8 cellular contexts compared by ENCODE assay signal in genomic region chr1:3621151-3621671, GRCh38. TPM values are rescaled to one million over a fixed set of nuclear protein-coding genes. Genes with fewer than 3 reads are reported as not detected.
DNase-seq lines count a peak whose midpoint lies in the region; FAIRE-seq and TF ChIP-seq lines count a peak whose summit lies in the region.
"Not testable (repeated sequence)": the region's sequence is repeated elsewhere in the genome, so short reads cannot be mapped to it uniquely, and the experiment has no call there.

No MANE protein-coding gene starts in this region.

- peak; percentile 35 for TF ChIP-seq CTCF in DOHH2 (IDR thresholded peaks at IDR 0.05; ENCODE audit: low read depth, low read length, poor library complexity, severe bottlenecking)
- TF ChIP-seq CTCF in PC-9 (conservative IDR thresholded peaks at IDR 0.05) = peak; percentile 79
- TF ChIP-seq CTCF in endothelial cell of umbilical vein (IDR thresholded peaks at IDR 0.05; ENCODE audit: extremely low read depth in 1 of 2, insufficient read depth in 1 of 2, low read depth in 1 of 2, low read length in 2 of 2) = peak; percentile 51 to 53
- peak; percentile 18 to 78 (median 60) for TF ChIP-seq CTCF in prostate gland (IDR thresholded peaks at IDR 0.05)

- peak; percentile 41 for FAIRE-seq in A204.1 (lab: Jason Lieb, UNC)
- not testable (repeated sequence) for FAIRE-seq in endothelial cell of umbilical vein (lab: Jason Lieb, UNC)

- H2AFZ ChIP-seq in PC-9; endothelial cell of umbilical vein (ENCODE audit: low read depth, low read length): not testable (repeated sequence)

- 9% methylated on average over 15 of the region's 15 CpGs for WGBS in prostate gland

- H3K36me3 ChIP-seq in DOHH2 (ENCODE audit: control insufficient read depth, low read length); PC-9 (ENCODE audit: low read depth); endothelial cell of umbilical vein (ENCODE audit: control insufficient read depth in 2 of 2, extremely low read depth in 1 of 2, insufficient read depth in 2 of 2, low read length in 2 of 2); prostate gland: not testable (repeated sequence)

- H3K4me1 ChIP-seq in DOHH2 (ENCODE audit: control insufficient read depth, low read length) = peaks cover 16% of the 10 kb centered on the region
- H3K4me1 ChIP-seq in PC-9 (replicated peaks; ENCODE audit: insufficient read depth) = peaks cover 22% of the 10 kb centered on the region
- H3K4me1 ChIP-seq in endothelial cell of umbilical vein (ENCODE audit: control insufficient read depth, extremely low read depth, insufficient read depth, low read length) = peaks cover 18% of the 10 kb centered on the region
- peaks cover 15% of the 10 kb centered on the region for H3K4me1 ChIP-seq in prostate gland (replicated peaks)

- intact Hi-C loops in PC-9 (cut with micrococcal nuclease; ENCODE audit: unreplicated experiment) = not testable (repeated sequence)
- intact Hi-C loops in endothelial cell of umbilical vein (cut with micrococcal nuclease) = loop anchor here (1.0 to 10.0 kb wide), 2 partner anchors 103 to 1216 kb away; no protein-coding TSS in a partner anchor
- intact Hi-C loops in prostate gland (cut with DNase I) = loop anchor here (2.0 kb wide), 1 partner anchor 168 kb away; no protein-coding TSS in a partner anchor

- not testable (repeated sequence) for H3K9ac ChIP-seq in endothelial cell of umbilical vein (replicated peaks; ENCODE audit: extremely low read depth, insufficient read depth, low read length)

- CTCF ChIA-PET in PC-9 (lab: Charles Lee) = interaction anchor here (1.3 kb wide), 1 partner anchor 168 kb away, joined by 10 read pairs; no protein-coding TSS in a partner anchor
- CTCF ChIA-PET in endothelial cell of umbilical vein (lab: Charles Lee) = interaction anchor here (0.8 to 7.0 kb wide), 8 partner anchors 7 to 167 kb away, joined by 3 to 196 read pairs (median 80); partner anchors contain the start of gene ARHGEF16

- H3K27me3 ChIP-seq in DOHH2 (ENCODE audit: control insufficient read depth, low read length); PC-9 (ENCODE audit: insufficient read depth, low read depth); endothelial cell of umbilical vein (ENCODE audit: control insufficient read depth in 2 of 2, insufficient read depth in 2 of 2, low read length in 2 of 2); prostate gland (replicated peaks; ENCODE audit: insufficient read depth): not testable (repeated sequence)

- not testable (repeated sequence) for H3F3A ChIP-seq in DOHH2 (ENCODE audit: control insufficient read depth, insufficient read depth); PC-9 (ENCODE audit: insufficient read depth, low read depth)

- not testable (repeated sequence) for H3K9me1 ChIP-seq in endothelial cell of umbilical vein (replicated peaks; ENCODE audit: control insufficient read depth, extremely low read depth, insufficient read depth, low read length)

- not testable (repeated sequence) for H3K27ac ChIP-seq in DOHH2 (ENCODE audit: low read depth, low read length); PC-9; endothelial cell of umbilical vein (ENCODE audit: insufficient read depth, low read depth, low read length); prostate gland

- not testable (repeated sequence) for H3K4me3 ChIP-seq in DOHH2 (ENCODE audit: low read length); PC-9; endothelial cell of umbilical vein (replicated peaks in 1 of 3; ENCODE audit: insufficient read depth in 1 of 3, low read depth in 1 of 3, low read length in 3 of 3); prostate gland

- not testable (repeated sequence) for H3K9me3 ChIP-seq in DOHH2 (ENCODE audit: control insufficient read depth, insufficient read depth, low read length); PC-9 (ENCODE audit: insufficient read depth, low read depth); endothelial cell of umbilical vein (replicated peaks; ENCODE audit: control insufficient read depth, insufficient read depth, low read length); prostate gland

- not testable (repeated sequence) for BruUV-seq in PC-9 (replicated peaks; lab: Mats Ljungman, UMichigan); endothelial cell of umbilical vein (replicated peaks; lab: Mats Ljungman, UMichigan)

- not testable (repeated sequence) for H3K4me2 ChIP-seq in DOHH2 (ENCODE audit: low read length); PC-9; endothelial cell of umbilical vein (ENCODE audit: insufficient read depth, low read length)

- H4K20me1 ChIP-seq in DOHH2 (ENCODE audit: control insufficient read depth, insufficient read depth, low read depth, low read length); PC-9 (ENCODE audit: insufficient read depth); endothelial cell of umbilical vein (replicated peaks; ENCODE audit: control insufficient read depth, extremely low read depth, insufficient read depth, low read length): not testable (repeated sequence)

- POLR2A ChIA-PET in PC-9 (lab: Charles Lee; ENCODE audit: unreplicated experiment) = interaction anchor here (0.6 kb wide), 2 partner anchors 73 to 331 kb away, joined by 3 read pairs; no protein-coding TSS in a partner anchor
- POLR2A ChIA-PET in endothelial cell of umbilical vein (lab: Charles Lee) = not testable (repeated sequence)

- not testable (repeated sequence) for H3K9me2 ChIP-seq in DOHH2 (replicated peaks; ENCODE audit: control insufficient read depth, low read length); PC-9 (ENCODE audit: insufficient read depth)

- DNase-seq in LHCN-M2 (ENCODE audit: low read depth) = peak; percentile 8
- not testable (repeated sequence) for DNase-seq in PC-9
- DNase-seq in activated naive CD4-positive, alpha-beta T cell treated with Interleukin-2 at 50 U/mL for 16 hours = peak; percentile 21
- DNase-seq in endothelial cell of umbilical vein (ENCODE audit: low read depth, low spot score) = peak; percentile 17
- DNase-seq in kidney glomerular epithelial cell (lab: John Stamatoyannopoulos, UW) = peak; percentile 30
- peak; percentile 27 for DNase-seq in prostate gland (ENCODE audit: low spot score)

- not testable (repeated sequence) for H3K79me2 ChIP-seq in DOHH2 (ENCODE audit: control insufficient read depth, low read length); endothelial cell of umbilical vein (ENCODE audit: control insufficient read depth, insufficient read depth, low read length)
- peaks cover 12% of the 10 kb centered on the region for H3K79me2 ChIP-seq in PC-9 (ENCODE audit: low read depth)

- TF ChIP-seq POLR2A in endothelial cell of umbilical vein (IDR thresholded peaks at IDR 0.05; ENCODE audit: low read depth, low read length); prostate gland (IDR thresholded peaks at IDR 0.05): not testable (repeated sequence)

- dilution Hi-C loops in endothelial cell of umbilical vein (cut with MboI; ENCODE audit: extremely low pct_ligation_motif_present, low sequenced_read_pairs) = not testable (repeated sequence)

RNA-seq across cellular contexts. Expression of gene TPRG1L, which starts 3.6 kb away (rescaled TPM):
- total RNA-seq in LHCN-M2 (2014; rRNA removed) (12.4 and 19.6 TPM in 2 replicates), PC-9 (2021) (41.4 and 44.9 TPM in 2 replicates), endothelial cell of umbilical vein (46.2 and 53.8 TPM in 2 replicates), prostate gland (10 to 100 TPM; 26.4 to 35.0 TPM)
- polyA plus RNA-seq in LHCN-M2 (2012) = 45.1 TPM
- 50.5 and 52.3 TPM in 2 replicates for polyA plus RNA-seq in endothelial cell of umbilical vein
- polyA plus RNA-seq in endothelial cell of umbilical vein (2011; cell fraction: cytosol; rRNA removed) = 48.1 and 48.2 TPM in 2 replicates
- polyA plus RNA-seq in endothelial cell of umbilical vein (2011; cell fraction: nucleus; rRNA removed) = 19.1 and 20.9 TPM in 2 replicates
- polyA plus RNA-seq in endothelial cell of umbilical vein (2012) = 45.0 and 53.8 TPM in 2 replicates
- polyA minus RNA-seq in endothelial cell of umbilical vein = 43.9 and 44.1 TPM in 2 replicates
- polyA minus RNA-seq in endothelial cell of umbilical vein (2011; cell fraction: cytosol; rRNA and poly(A)+ RNA removed) = 18.9 TPM
- 7.4 and 9.6 TPM in 2 replicates for polyA minus RNA-seq in endothelial cell of umbilical vein (2011; cell fraction: nucleus; rRNA and poly(A)+ RNA removed)

RNA-seq across cellular contexts. Expression of gene MEGF6, which starts 9.9 kb away (rescaled TPM):
- 0.11 and 0.26 TPM in 2 replicates for total RNA-seq in LHCN-M2 (2014; rRNA removed)
- polyA plus RNA-seq in LHCN-M2 (2012) = 4.6 TPM
- total RNA-seq in PC-9 (2021) = 65.3 and 77.6 TPM in 2 replicates
- 47.4 and 63.7 TPM in 2 replicates for total RNA-seq in endothelial cell of umbilical vein
- 22.5 and 31.7 TPM in 2 replicates for polyA plus RNA-seq in endothelial cell of umbilical vein
- 6.7 and 12.0 TPM in 2 replicates for polyA plus RNA-seq in endothelial cell of umbilical vein (2011; cell fraction: cytosol; rRNA removed)
- 66.7 and 89.2 TPM in 2 replicates for polyA plus RNA-seq in endothelial cell of umbilical vein (2011; cell fraction: nucleus; rRNA removed)
- 16.0 and 34.6 TPM in 2 replicates for polyA plus RNA-seq in endothelial cell of umbilical vein (2012)
- polyA minus RNA-seq in endothelial cell of umbilical vein = 19.6 and 21.3 TPM in 2 replicates
- 5.4 TPM for polyA minus RNA-seq in endothelial cell of umbilical vein (2011; cell fraction: cytosol; rRNA and poly(A)+ RNA removed)
- polyA minus RNA-seq in endothelial cell of umbilical vein (2011; cell fraction: nucleus; rRNA and poly(A)+ RNA removed) = 14.7 and 42.2 TPM in 2 replicates
- total RNA-seq in prostate gland = 10 to 100 TPM; 67.3 to 82.5 TPM

RNA-seq across cellular contexts. Expression of gene WRAP73, which starts 28.7 kb away (rescaled TPM):
- total RNA-seq in LHCN-M2 (2014; rRNA removed) = 23.3 and 23.7 TPM in 2 replicates
- 16.0 TPM for polyA plus RNA-seq in LHCN-M2 (2012)
- 23.8 and 25.5 TPM in 2 replicates for total RNA-seq in PC-9 (2021)
- 23.0 and 27.7 TPM in 2 replicates for total RNA-seq in endothelial cell of umbilical vein
- 50.7 and 59.2 TPM in 2 replicates for polyA plus RNA-seq in endothelial cell of umbilical vein
- 28.5 and 35.3 TPM in 2 replicates for polyA plus RNA-seq in endothelial cell of umbilical vein (2011; cell fraction: cytosol; rRNA removed)
- 107 and 136 TPM in 2 replicates for polyA plus RNA-seq in endothelial cell of umbilical vein (2011; cell fraction: nucleus; rRNA removed)
- polyA plus RNA-seq in endothelial cell of umbilical vein (2012) = 19.9 and 22.0 TPM in 2 replicates
- polyA minus RNA-seq in endothelial cell of umbilical vein = 32.1 and 37.9 TPM in 2 replicates
- polyA minus RNA-seq in endothelial cell of umbilical vein (2011; cell fraction: cytosol; rRNA and poly(A)+ RNA removed) = 19.9 TPM
- polyA minus RNA-seq in endothelial cell of umbilical vein (2011; cell fraction: nucleus; rRNA and poly(A)+ RNA removed) = 25.3 and 26.9 TPM in 2 replicates
- total RNA-seq in prostate gland = 10 to 100 TPM; 22.3 to 39.5 TPM

RNA-seq across cellular contexts. Expression of gene TP73, which starts 31.1 kb away (rescaled TPM):
- total RNA-seq in LHCN-M2 (2014; rRNA removed) (2.4 and 2.6 TPM in 2 replicates), PC-9 (2021) (6.2 and 6.9 TPM in 2 replicates), endothelial cell of umbilical vein (0.15 TPM in 1 of 2 replicates, not detected in the other), prostate gland (10 to 100 TPM in 1 of 2 donors, 1 to 10 TPM in 1; 5.1 to 15.1 TPM)
- polyA plus RNA-seq in LHCN-M2 (2012) = 1.4 TPM
- 0.03 and 0.10 TPM in 2 replicates for polyA plus RNA-seq in endothelial cell of umbilical vein
- 0.04 and 0.07 TPM in 2 replicates for polyA plus RNA-seq in endothelial cell of umbilical vein (2011; cell fraction: cytosol; rRNA removed)
- 0.07 and 0.18 TPM in 2 replicates for polyA plus RNA-seq in endothelial cell of umbilical vein (2011; cell fraction: nucleus; rRNA removed)
- not detected in 2 replicates for polyA plus RNA-seq in endothelial cell of umbilical vein (2012)
- polyA minus RNA-seq in endothelial cell of umbilical vein = 0.06 and 0.39 TPM in 2 replicates
- polyA minus RNA-seq in endothelial cell of umbilical vein (2011; cell fraction: cytosol; rRNA and poly(A)+ RNA removed) = not detected
- polyA minus RNA-seq in endothelial cell of umbilical vein (2011; cell fraction: nucleus; rRNA and poly(A)+ RNA removed) = not detected in 2 replicates

Comparison
In these comparisons a context has a peak if more than half of its experiments do, and no peak if none do; other contexts are left out.
1. RNA of gene MEGF6, which starts 9.9 kb away (total RNA-seq): 67.3 to 82.5 TPM in prostate gland, 65.3 to 77.6 TPM in PC-9 and 47.4 to 63.7 TPM in endothelial cell of umbilical vein; 0.11 to 0.26 TPM in LHCN-M2; every median in the first group is over 10 times any median in the second.
2. Peak in every context shown above with its lines, with median percentiles within 50 percentile points of each other: CTCF ChIP-seq.